ENCODE assay signal across 20 cellular contexts in the genomic region with DNA sequence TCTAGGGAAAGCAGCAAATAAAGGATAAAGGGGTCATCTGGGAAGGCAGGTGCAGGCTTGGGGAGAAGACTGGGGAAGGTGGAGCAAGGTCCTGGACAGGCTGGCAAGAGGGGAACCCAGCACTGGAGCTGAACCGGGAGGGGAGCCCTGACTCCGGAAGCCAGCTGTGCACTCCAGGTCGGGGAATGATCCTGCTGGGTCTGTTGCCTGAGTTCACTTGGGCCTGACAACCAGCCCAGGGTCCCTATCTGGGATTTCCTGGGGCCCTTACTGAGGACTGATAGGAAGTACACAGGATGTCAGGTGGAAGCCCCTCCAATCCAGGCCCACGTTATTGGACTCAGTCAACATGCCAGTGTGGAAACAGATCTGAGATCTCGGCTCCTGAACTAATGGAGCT. TPM values are rescaled to one million over a fixed set of nuclear protein-coding genes. Genes with fewer than 3 reads are reported as not detected.
DNase-seq lines count a peak whose midpoint lies in the region; ATAC-seq and TF ChIP-seq lines count a peak whose summit lies in the region.
"Had no signal": no experiment of that assay in that cellular context is flagged by ENCODE, and none has a peak within 500 bp of the region (broad histone marks: within the 10 kb centered on the region; RNA-seq: fewer than 3 reads in every experiment).

No MANE protein-coding gene starts in this region.

- peak overlapping the region; percentile 47 for H3K27ac ChIP-seq in A673 (ENCODE audit: low read depth, low read length, poor library complexity, severe bottlenecking)
- H3K27ac ChIP-seq in CD4-positive, alpha-beta memory T cell (ENCODE audit: low read depth, low read length): no peak overlapping the region
- H3K27ac ChIP-seq: neutrophil, suprapubic skin, uterus had no signal

- intact Hi-C loops in A673 (cut with micrococcal nuclease; ENCODE audit: unreplicated experiment): no loop called here
- intact Hi-C loops in CD4-positive, alpha-beta memory T cell (cut with micrococcal nuclease): no loop called here

- no peak overlapping the region for H3K4me3 Mint-ChIP-seq in CD4-positive, alpha-beta memory T cell
- no peak overlapping the region for H3K4me3 Mint-ChIP-seq in T-helper 17 cell
- no peak overlapping the region for H3K4me3 Mint-ChIP-seq in nephron
- no peak overlapping the region for H3K4me3 Mint-ChIP-seq in activated T-cell treated with anti-CD3 and anti-CD28 coated beads, Interleukin-2, amount 50 U/mL, for 4 hours

- peaks cover 0 to 2% (median 0%) of the 10 kb centered on the region in 8 donors for H3K9me3 Mint-ChIP-seq in CD4-positive, alpha-beta memory T cell
- no peaks in the 10 kb centered on the region for H3K9me3 Mint-ChIP-seq in nephron
- H3K9me3 Mint-ChIP-seq in activated T-cell treated with anti-CD3 and anti-CD28 coated beads, Interleukin-2, amount 50 U/mL, for 4 hours: no peaks in the 10 kb centered on the region

- no peaks in the 10 kb centered on the region for H3K36me3 ChIP-seq in A673 (ENCODE audit: insufficient read depth, low read length, poor library complexity, severe bottlenecking)
- H3K36me3 ChIP-seq in CD4-positive, alpha-beta memory T cell (ENCODE audit: insufficient read depth, low read length): peaks cover 6% of the 10 kb centered on the region
- H3K36me3 ChIP-seq: uterus had no signal

- no peak for DNase-seq in A673 (ENCODE audit: low spot score)
- no peak for DNase-seq in CD4-positive, alpha-beta memory T cell
- DNase-seq in T-helper 17 cell: no peak
- DNase-seq in activated T-cell treated with anti-CD3 and anti-CD28 coated beads, Interleukin-2, amount 50 U/mL, for 4 hours: no peak
- DNase-seq in NCI-H524 (lab: John Stamatoyannopoulos, UW): no peak
- no peak for DNase-seq in HEK293T (ENCODE audit: extremely low spot score)
- no peak for DNase-seq in activated CD8-positive, alpha-beta memory T cell treated with anti-CD3 and anti-CD28 coated beads for 24 hours
- DNase-seq: activated CD4-positive, CD25-positive, alpha-beta regulatory T cell treated with anti-CD3 and anti-CD28 coated beads, Interleukin-2, amount 50 U/mL, for 72 hours; activated effector memory CD4-positive, alpha-beta T cell treated with anti-CD3 and anti-CD28 coated beads, Interleukin-2, amount 50 U/mL, for 16 hours; dermis blood vessel endothelial cell; DMS79 treated with DMSO at 0.1 percent for 48 hours; NCI-H1436 treated with DMSO at 0.1 percent for 48 hours; NCI-H526 treated with DMSO at 0.1 percent for 48 hours; RPMI8226; stimulated activated CD4-positive, alpha-beta T cell treated with anti-CD3 and anti-CD28 coated beads, Interleukin-12 subunit alpha, Interleukin-12 subunit beta, amount 100 ng/mL, for 4 hours; uterus had no signal

- no TSS peak for BruUV-seq in A673 (replicated peaks; lab: Mats Ljungman, UMichigan)

- no peaks in the 10 kb centered on the region for H3K27me3 ChIP-seq in A673 (replicated peaks; ENCODE audit: insufficient read depth, low read depth, low read length, poor library complexity)
- no peaks in the 10 kb centered on the region for H3K27me3 ChIP-seq in CD4-positive, alpha-beta memory T cell (ENCODE audit: insufficient read depth, low read length)
- H3K27me3 ChIP-seq: cardiac muscle cell, suprapubic skin, uterus had no signal

- POLR2A ChIA-PET in A673 (lab: Charles Lee; ENCODE audit: low non-redundant PET): no interaction called here
- POLR2A ChIA-PET in CD4-positive, alpha-beta memory T cell (lab: Charles Lee; ENCODE audit: partially characterized antibody): no interaction called here
- POLR2A ChIA-PET in HEK293T (lab: Yijun Ruan, JAX): no interaction called here

- CTCF ChIA-PET in A673 (lab: Charles Lee) (no interaction called here), HEK293T (lab: Yijun Ruan, JAX) (no interaction called here)
- CTCF ChIA-PET in CD4-positive, alpha-beta memory T cell (lab: Charles Lee; ENCODE audit: partially characterized antibody): no interaction called here

- H3K9me3 ChIP-seq in A673 (ENCODE audit: low read depth, low read length, poor library complexity, severe bottlenecking) (no peaks in the 10 kb centered on the region), T-helper 17 cell (ENCODE audit: control insufficient read depth, low read length, poor library complexity, severe bottlenecking) (no peaks in the 10 kb centered on the region)
- H3K9me3 ChIP-seq in CD4-positive, alpha-beta memory T cell (ENCODE audit: control insufficient read depth in 1 of 2, low read length in 2 of 2): no peaks in the 10 kb centered on the region
- H3K9me3 ChIP-seq: neutrophil, suprapubic skin, uterus had no signal

- H3K36me3 Mint-ChIP-seq in CD4-positive, alpha-beta memory T cell: peaks cover 17 to 21% of the 10 kb centered on the region in 2 donors
- no peaks in the 10 kb centered on the region for H3K36me3 Mint-ChIP-seq in T-helper 17 cell (ENCODE audit: low read depth)
- H3K36me3 Mint-ChIP-seq in nephron (ENCODE audit: low read depth): peaks cover 46% of the 10 kb centered on the region
- H3K36me3 Mint-ChIP-seq in activated T-cell treated with anti-CD3 and anti-CD28 coated beads, Interleukin-2, amount 50 U/mL, for 4 hours (ENCODE audit: insufficient read depth): peaks cover 11% of the 10 kb centered on the region

- ATAC-seq in T-helper 17 cell: no peak
- no peak for ATAC-seq in activated T-cell treated with anti-CD3 and anti-CD28 coated beads, Interleukin-2, amount 50 U/mL, for 4 hours

- H3K4me3 ChIP-seq in A673 (ENCODE audit: low read depth, low read length, poor library complexity, severe bottlenecking): no peak overlapping the region
- H3K4me3 ChIP-seq in CD4-positive, alpha-beta memory T cell (ENCODE audit: low read length in 2 of 2): no peak overlapping the region
- H3K4me3 ChIP-seq: cardiac muscle cell, suprapubic skin, uterus had no signal

- H3K4me1 Mint-ChIP-seq in CD4-positive, alpha-beta memory T cell: peaks cover 9 to 28% (median 16%) of the 10 kb centered on the region in 4 donors
- H3K4me1 Mint-ChIP-seq in T-helper 17 cell (peaks cover 14% of the 10 kb centered on the region), nephron (peaks cover 27% of the 10 kb centered on the region)
- peaks cover 14% of the 10 kb centered on the region for H3K4me1 Mint-ChIP-seq in activated T-cell treated with anti-CD3 and anti-CD28 coated beads, Interleukin-2, amount 50 U/mL, for 4 hours (ENCODE audit: low read depth)

- no peaks in the 10 kb centered on the region for H3K4me1 ChIP-seq in A673 (ENCODE audit: insufficient read depth, low read length, poor library complexity, severe bottlenecking)
- peaks cover 13% of the 10 kb centered on the region for H3K4me1 ChIP-seq in CD4-positive, alpha-beta memory T cell (ENCODE audit: insufficient read depth, low read length)
- H3K4me1 ChIP-seq: uterus had no signal

- TF ChIP-seq CTCF in A673 (conservative IDR thresholded peaks at IDR 0.05; ENCODE audit: low read depth, low read length) (no peak), nephron (IDR thresholded peaks at IDR 0.05; ENCODE audit: unreplicated experiment in 3 of 3) (no peak)

- H3K27ac Mint-ChIP-seq in CD4-positive, alpha-beta memory T cell: peak overlapping the region in 4 of 7 donors; percentile 28 to 81 (median 50)
- H3K27ac Mint-ChIP-seq in T-helper 17 cell (peak overlapping the region; percentile 83), nephron (peak overlapping the region in 2 of 3 experiments; percentile 72 to 79)

- no peaks in the 10 kb centered on the region for H3K27me3 Mint-ChIP-seq in CD4-positive, alpha-beta memory T cell
- H3K27me3 Mint-ChIP-seq in T-helper 17 cell: no peaks in the 10 kb centered on the region
- no peaks in the 10 kb centered on the region for H3K27me3 Mint-ChIP-seq in nephron (ENCODE audit: low read depth)
- no peaks in the 10 kb centered on the region for H3K27me3 Mint-ChIP-seq in activated T-cell treated with anti-CD3 and anti-CD28 coated beads, Interleukin-2, amount 50 U/mL, for 4 hours (ENCODE audit: low read depth)

TF ChIP-seq in HEK293T, 16 proteins besides CTCF, POLR2A, EP300 and RAD21:
- no peak for TF ChIP-seq ARNT (IDR thresholded peaks at IDR 0.05)
- no peak for TF ChIP-seq HDGF (IDR thresholded peaks at IDR 0.05; ENCODE audit: borderline replicate concordance)
- no peak for TF ChIP-seq FOXK2 (IDR thresholded peaks at IDR 0.05)
- no peak for TF ChIP-seq TARDBP (IDR thresholded peaks at IDR 0.05)
- TF ChIP-seq L3MBTL2 (conservative IDR thresholded peaks at IDR 0.05): no peak
- TF ChIP-seq SP1 (IDR thresholded peaks at IDR 0.05): no peak
- no peak for TF ChIP-seq SUZ12 (IDR thresholded peaks at IDR 0.05)
- no peak for TF ChIP-seq NFRKB (IDR thresholded peaks at IDR 0.05)
- no peak for TF ChIP-seq BHLHE40 (IDR thresholded peaks at IDR 0.05; ENCODE audit: borderline replicate concordance)
- TF ChIP-seq FOXM1 (IDR thresholded peaks at IDR 0.05; ENCODE audit: borderline replicate concordance): no peak
- no peak for TF ChIP-seq FOXA1 (IDR thresholded peaks at IDR 0.05)
- no peak for TF ChIP-seq ELF4 (IDR thresholded peaks at IDR 0.05)
- no peak for TF ChIP-seq ZNF384 (IDR thresholded peaks at IDR 0.05)
- TF ChIP-seq LEF1 (IDR thresholded peaks at IDR 0.05; ENCODE audit: borderline replicate concordance): no peak
- no peak for TF ChIP-seq CTBP1 (IDR thresholded peaks at IDR 0.05; ENCODE audit: borderline replicate concordance)
- TF ChIP-seq, protein P1, sequence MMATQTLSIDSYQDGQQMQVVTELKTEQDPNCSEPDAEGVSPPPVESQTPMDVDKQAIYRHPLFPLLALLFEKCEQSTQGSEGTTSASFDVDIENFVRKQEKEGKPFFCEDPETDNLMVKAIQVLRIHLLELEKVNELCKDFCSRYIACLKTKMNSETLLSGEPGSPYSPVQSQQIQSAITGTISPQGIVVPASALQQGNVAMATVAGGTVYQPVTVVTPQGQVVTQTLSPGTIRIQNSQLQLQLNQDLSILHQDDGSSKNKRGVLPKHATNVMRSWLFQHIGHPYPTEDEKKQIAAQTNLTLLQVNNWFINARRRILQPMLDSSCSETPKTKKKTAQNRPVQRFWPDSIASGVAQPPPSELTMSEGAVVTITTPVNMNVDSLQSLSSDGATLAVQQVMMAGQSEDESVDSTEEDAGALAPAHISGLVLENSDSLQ (IDR thresholded peaks at IDR 0.05): no peak

RNA-seq across cellular contexts. Expression of gene PITPNM3, which starts 19.7 kb away (rescaled TPM):
- total RNA-seq in A673 (2021) (0.71 and 1.9 TPM in 2 replicates), T-helper 17 cell (under 1 TPM; 0.31 to 0.52 TPM)
- total RNA-seq in CD4-positive, alpha-beta memory T cell: under 1 TPM; 0.29 to 0.50 TPM
- polyA plus RNA-seq in CD4-positive, alpha-beta memory T cell: under 1 TPM in 1 of 2 donors, not detected in 1; 0.05 TPM
- total RNA-seq in activated T-cell treated with anti-CD3 and anti-CD28 coated beads, Interleukin-2, amount 50 U/mL, for 4 hours: under 1 TPM; 0.33 to 0.58 (median 0.56) TPM
